In genomic region chr17:50423553-50424159, GRCh38 we compare ENCODE assay signal across 8 cellular contexts. TPM values are rescaled to one million over a fixed set of nuclear protein-coding genes. Genes with fewer than 3 reads are reported as not detected.
DNase-seq lines count a peak whose midpoint lies in the region; ATAC-seq, FAIRE-seq and TF ChIP-seq lines count a peak whose summit lies in the region.

No MANE protein-coding gene starts in this region.

- H3K4me1 ChIP-seq in SJCRH30 (peaks cover 8% of the 10 kb centered on the region; the same call in 1 of the 2 replicates), keratinocyte (ENCODE audit: control insufficient read depth, extremely low read depth, insufficient read depth, low read length) (peaks cover 54% of the 10 kb centered on the region), H9 (ENCODE audit: insufficient read depth, low read length) (no peaks in the 10 kb centered on the region; the same call in 1 of the 2 replicates)

- H3K79me1 ChIP-seq in H9 (ENCODE audit: insufficient read depth, low read depth, low read length, poor library complexity, severe bottlenecking), result no peaks in the 10 kb centered on the region

- H3K27ac Mint-ChIP-seq in activated CD4-positive, alpha-beta memory T cell treated with anti-CD3 and anti-CD28 coated beads, Interleukin-2, amount 10 ng/mL, durations not matched to agents 7 days and 5 days, result no peak overlapping the region
- no peak overlapping the region for H3K27ac Mint-ChIP-seq in H9

- H2AFZ ChIP-seq in keratinocyte (ENCODE audit: control insufficient read depth, low read length) (no peak overlapping the region), H9 (ENCODE audit: low read length) (no peak overlapping the region)

- H3K4me3 ChIP-seq in AG04449 (ENCODE audit: low read depth, low read length), result no peak overlapping the region
- no peak overlapping the region for H3K4me3 ChIP-seq in SJCRH30
- H3K4me3 ChIP-seq in keratinocyte (ENCODE audit: control insufficient read depth in 2 of 3, extremely low read depth in 1 of 3, insufficient read depth in 2 of 3, low read depth in 1 of 3, low read length in 3 of 3), result peak overlapping the region in 1 of 3 experiments; percentile 26

- H3K36me3 ChIP-seq in SJCRH30, result no peaks in the 10 kb centered on the region
- H3K36me3 ChIP-seq in keratinocyte (ENCODE audit: control insufficient read depth in 2 of 2, extremely low read depth in 1 of 2, insufficient read depth in 2 of 2, low read length in 2 of 2), result no peaks in the 10 kb centered on the region

- H3K56ac ChIP-seq in H9 (ENCODE audit: insufficient read length, low read depth, low read length), result no peak overlapping the region

- no CpG with 5 or more reads among the region's 6 CpGs for WGBS in H9 (ENCODE audit: extremely low coverage, insufficient read length, low lambda C conversion rate)

- H3K36me3 Mint-ChIP-seq in activated CD4-positive, alpha-beta memory T cell treated with anti-CD3 and anti-CD28 coated beads, Interleukin-2, amount 10 ng/mL, durations not matched to agents 7 days and 5 days (ENCODE audit: low read depth), result no peaks in the 10 kb centered on the region
- peaks cover 2 to 13% (median 4%) of the 10 kb centered on the region in 3 experiments for H3K36me3 Mint-ChIP-seq in H9 (ENCODE audit: insufficient read depth in 1 of 3, low read depth in 3 of 3)

- FAIRE-seq in keratinocyte (lab: Jason Lieb, UNC), result peak; percentile 83

- H3K27me3 Mint-ChIP-seq in activated CD4-positive, alpha-beta memory T cell treated with anti-CD3 and anti-CD28 coated beads, Interleukin-2, amount 10 ng/mL, durations not matched to agents 7 days and 5 days, result no peaks in the 10 kb centered on the region
- H3K27me3 Mint-ChIP-seq in H9 (ENCODE audit: low read depth), result peaks cover 26% of the 10 kb centered on the region

- H2BK15ac ChIP-seq in H9 (ENCODE audit: low read depth, low read length), result no peak overlapping the region

- CTCF ChIA-PET in AG04449 (lab: Yijun Ruan, JAX), result interaction anchor here (6.9 kb wide), 1 partner anchor 27 kb away, joined by 51 read pairs; the partner anchor contains the start of gene LRRC59
- CTCF ChIA-PET in activated CD4-positive, alpha-beta memory T cell treated with anti-CD3 and anti-CD28 coated beads, Interleukin-2, amount 10 ng/mL, durations not matched to agents 7 days and 5 days (lab: Charles Lee), result no interaction called here

- H3K23ac ChIP-seq in H9 (ENCODE audit: insufficient read length, low read depth, low read length), result no peak overlapping the region

- H3K27me3 ChIP-seq in SJCRH30 (no peaks in the 10 kb centered on the region), keratinocyte (ENCODE audit: control insufficient read depth, extremely low read depth, insufficient read depth, low read length) (no peaks in the 10 kb centered on the region), H9 (ENCODE audit: insufficient read depth, low read length) (no peaks in the 10 kb centered on the region; the same call in 1 of the 2 replicates)

- H3K27ac ChIP-seq in SJCRH30, result no peak overlapping the region
- peak overlapping the region; percentile 32 for H3K27ac ChIP-seq in keratinocyte (ENCODE audit: control insufficient read depth, insufficient read depth, low read length)
- no peak overlapping the region for H3K27ac ChIP-seq in H9 (ENCODE audit: insufficient read length, low read depth, low read length)

- no peak overlapping the region for H3T11ph ChIP-seq in H9 (ENCODE audit: low read length)

- no peak overlapping the region for H2BK20ac ChIP-seq in H9 (ENCODE audit: low read depth, low read length, poor library complexity, severe bottlenecking)

- POLR2A ChIA-PET in AG04449 (lab: Yijun Ruan, JAX), result no interaction called here
- POLR2A ChIA-PET in activated CD4-positive, alpha-beta memory T cell treated with anti-CD3 and anti-CD28 coated beads, Interleukin-2, amount 10 ng/mL, durations not matched to agents 7 days and 5 days (lab: Charles Lee), result no interaction called here

- dilution Hi-C loops in keratinocyte (cut with MboI; ENCODE audit: extremely low pct_ligation_motif_present, low sequenced_read_pairs), result no loop called here

- TF ChIP-seq CTCF in AG04449 (IDR thresholded peaks at IDR 0.05; ENCODE audit: insufficient read depth, low read length, missing control alignments) (no peak), keratinocyte (optimal IDR thresholded peaks at IDR 0.05 in 1 of 3, IDR thresholded peaks at IDR 0.05 in 1 of 3, conservative IDR thresholded peaks at IDR 0.05 in 1 of 3; ENCODE audit: extremely low read depth in 1 of 3, insufficient read depth in 2 of 3, low read length in 3 of 3) (no peak), H9 (conservative IDR thresholded peaks at IDR 0.05) (no peak)

- no peak overlapping the region for H2AK5ac ChIP-seq in H9 (ENCODE audit: insufficient read length, low read length)

- peaks cover 42% of the 10 kb centered on the region for H3K4me1 Mint-ChIP-seq in activated CD4-positive, alpha-beta memory T cell treated with anti-CD3 and anti-CD28 coated beads, Interleukin-2, amount 10 ng/mL, durations not matched to agents 7 days and 5 days
- peaks cover 16 to 20% of the 10 kb centered on the region in 2 experiments for H3K4me1 Mint-ChIP-seq in H9

- no peaks in the 10 kb centered on the region for H3K9me1 ChIP-seq in keratinocyte (ENCODE audit: control insufficient read depth, extremely low read depth, insufficient read depth, low read length)

- H3K4me2 ChIP-seq in keratinocyte (ENCODE audit: control insufficient read depth, extremely low read depth, insufficient read depth, low read depth, low read length) (peak overlapping the region; percentile 57), H9 (ENCODE audit: insufficient read depth, insufficient read length, low read length) (no peak overlapping the region)

- peak; percentile 83 for DNase-seq in AG04449 (ENCODE audit: low read depth, low spot score)
- DNase-seq in HCEC 1CT, result peak; percentile 98
- peak; percentile 20 to 25 for DNase-seq in SJCRH30
- peak; percentile 69 for DNase-seq in keratinocyte (ENCODE audit: low read depth, low spot score)
- no peak for DNase-seq in activated CD4-positive, alpha-beta memory T cell treated with anti-CD3 and anti-CD28 coated beads, Interleukin-2, amount 10 ng/mL, durations not matched to agents 7 days and 5 days
- no peak for DNase-seq in T-helper 1 cell
- DNase-seq in H9, result no peak

- no peak overlapping the region for H3K4me3 Mint-ChIP-seq in activated CD4-positive, alpha-beta memory T cell treated with anti-CD3 and anti-CD28 coated beads, Interleukin-2, amount 10 ng/mL, durations not matched to agents 7 days and 5 days
- H3K4me3 Mint-ChIP-seq in H9, result no peak overlapping the region

- ATAC-seq in GM21529 (IDR thresholded peaks at IDR 0.05; ENCODE audit: unreplicated experiment), result no peak

- H4K91ac ChIP-seq in H9 (ENCODE audit: insufficient read length, low read depth, low read length), result no peak overlapping the region

- no peak overlapping the region for H4K5ac ChIP-seq in H9 (ENCODE audit: insufficient read length, low read depth, low read length)

- H3K23me2 ChIP-seq in H9 (ENCODE audit: insufficient read length, low read depth, low read length, poor library complexity, severe bottlenecking), result peaks cover 12% of the 10 kb centered on the region

- H3K9me3 ChIP-seq in SJCRH30 (replicated peaks), result no peaks in the 10 kb centered on the region
- no peaks in the 10 kb centered on the region for H3K9me3 ChIP-seq in keratinocyte (ENCODE audit: control insufficient read depth, low read depth, low read length)
- H3K9me3 ChIP-seq in H9 (ENCODE audit: control insufficient read depth, low read depth, low read length), result no peaks in the 10 kb centered on the region

- H2BK5ac ChIP-seq in H9 (ENCODE audit: insufficient read length, low read length), result no peak overlapping the region

- H3K18ac ChIP-seq in H9 (ENCODE audit: insufficient read length, low read depth, low read length), result no peak overlapping the region

- H3K14ac ChIP-seq in H9 (ENCODE audit: insufficient read depth, low read length), result no peak overlapping the region

- peaks cover 17% of the 10 kb centered on the region for H3K79me2 ChIP-seq in keratinocyte (ENCODE audit: control insufficient read depth, insufficient read depth, low read length)
- no peaks in the 10 kb centered on the region for H3K79me2 ChIP-seq in H9 (ENCODE audit: insufficient read depth, low read length)

- H3K9me3 Mint-ChIP-seq in activated CD4-positive, alpha-beta memory T cell treated with anti-CD3 and anti-CD28 coated beads, Interleukin-2, amount 10 ng/mL, durations not matched to agents 7 days and 5 days, result no peaks in the 10 kb centered on the region
- peaks cover 16 to 18% of the 10 kb centered on the region in 2 experiments for H3K9me3 Mint-ChIP-seq in H9

- H2BK120ac ChIP-seq in H9 (ENCODE audit: low read depth, low read length, poor library complexity, severe bottlenecking), result no peak overlapping the region

- H3K9ac ChIP-seq in keratinocyte (ENCODE audit: control insufficient read depth, extremely low read depth, insufficient read depth, low read length) (no peak overlapping the region), H9 (ENCODE audit: extremely low read depth, insufficient read length, low read length) (no peak overlapping the region)

- H4K8ac ChIP-seq in H9 (replicated peaks; ENCODE audit: insufficient read length, low read depth, low read length), result no peak overlapping the region

- no peak overlapping the region for H2BK12ac ChIP-seq in H9 (ENCODE audit: insufficient read length, low read depth, low read length)

- no peak overlapping the region for H3K4ac ChIP-seq in H9 (ENCODE audit: low read depth, low read length)

- no peaks in the 10 kb centered on the region for H4K20me1 ChIP-seq in keratinocyte (ENCODE audit: control insufficient read depth, extremely low read depth, insufficient read depth, low read length)
- no peaks in the 10 kb centered on the region for H4K20me1 ChIP-seq in H9 (ENCODE audit: control insufficient read depth, insufficient read depth, insufficient read length)

RNA-seq across cellular contexts. Expression of gene ACSF2, which starts 2.4 kb away (rescaled TPM):
- total RNA-seq in SJCRH30 (2014; rRNA removed; shearing (Covaris generic)), result 6.3 and 6.7 TPM in 2 replicates
- 57.6 to 102 TPM (median 71.9 TPM) in 3 replicates for polyA plus RNA-seq in keratinocyte
- polyA plus RNA-seq in keratinocyte (2011; ENCODE audit: low read depth), result 101 TPM
- 44.9 and 50.9 TPM in 2 replicates for polyA plus RNA-seq in keratinocyte (2011; cell fraction: cytosol; rRNA removed)
- polyA plus RNA-seq in keratinocyte (2011; cell fraction: nucleus; rRNA removed), result 241 and 303 TPM in 2 replicates
- polyA plus RNA-seq in keratinocyte (2012; ENCODE audit: low replicate concordance), result 46.5 and 47.5 TPM in 2 replicates
- 92.0 to 164 TPM (median 110 TPM) in 3 replicates for polyA minus RNA-seq in keratinocyte
- 35.7 TPM for polyA minus RNA-seq in keratinocyte (2011; cell fraction: cytosol; rRNA and poly(A)+ RNA removed)
- 93.2 and 125 TPM in 2 replicates for polyA minus RNA-seq in keratinocyte (2011; cell fraction: nucleus; rRNA and poly(A)+ RNA removed)
- total RNA-seq in activated CD4-positive, alpha-beta memory T cell treated with anti-CD3 and anti-CD28 coated beads, Interleukin-2, amount 10 ng/mL, durations not matched to agents 7 days and 5 days, result 10 to 100 TPM; 28.7 to 30.7 TPM
- 12.2 TPM in 2 replicates for total RNA-seq in H9 (2021)

RNA-seq across cellular contexts. Expression of gene LRRC59, which starts 26.3 kb away (rescaled TPM):
- 89.4 and 89.5 TPM in 2 replicates for total RNA-seq in SJCRH30 (2014; rRNA removed; shearing (Covaris generic))
- polyA plus RNA-seq in keratinocyte, result 90.4 to 162 TPM (median 152 TPM) in 3 replicates
- polyA plus RNA-seq in keratinocyte (2011; ENCODE audit: low read depth), result 25.2 TPM
- polyA plus RNA-seq in keratinocyte (2011; cell fraction: cytosol; rRNA removed), result 134 and 193 TPM in 2 replicates
- 99.4 and 102 TPM in 2 replicates for polyA plus RNA-seq in keratinocyte (2011; cell fraction: nucleus; rRNA removed)
- polyA plus RNA-seq in keratinocyte (2012; ENCODE audit: low replicate concordance), result 52.5 and 197 TPM in 2 replicates
- 122 to 199 TPM (median 164 TPM) in 3 replicates for polyA minus RNA-seq in keratinocyte
- 102 TPM for polyA minus RNA-seq in keratinocyte (2011; cell fraction: cytosol; rRNA and poly(A)+ RNA removed)
- 38.3 and 62.2 TPM in 2 replicates for polyA minus RNA-seq in keratinocyte (2011; cell fraction: nucleus; rRNA and poly(A)+ RNA removed)
- total RNA-seq in activated CD4-positive, alpha-beta memory T cell treated with anti-CD3 and anti-CD28 coated beads, Interleukin-2, amount 10 ng/mL, durations not matched to agents 7 days and 5 days, result 10 to 100 TPM; 67.1 to 68.9 TPM
- total RNA-seq in H9 (2021), result 105 and 106 TPM in 2 replicates

RNA-seq across cellular contexts. Expression of gene CHAD, which starts 45.0 kb away (rescaled TPM):
- total RNA-seq in SJCRH30 (2014; rRNA removed; shearing (Covaris generic)), result not detected in 2 replicates
- not detected in 3 replicates for polyA plus RNA-seq in keratinocyte
- polyA plus RNA-seq in keratinocyte (2011; ENCODE audit: low read depth), result not detected
- polyA plus RNA-seq in keratinocyte (2011; cell fraction: cytosol; rRNA removed), result not detected in 2 replicates
- not detected in 2 replicates for polyA plus RNA-seq in keratinocyte (2011; cell fraction: nucleus; rRNA removed)
- 0.48 and 0.80 TPM in 2 replicates for polyA plus RNA-seq in keratinocyte (2012; ENCODE audit: low replicate concordance)
- not detected in 3 replicates for polyA minus RNA-seq in keratinocyte
- polyA minus RNA-seq in keratinocyte (2011; cell fraction: cytosol; rRNA and poly(A)+ RNA removed), result not detected
- not detected in 2 replicates for polyA minus RNA-seq in keratinocyte (2011; cell fraction: nucleus; rRNA and poly(A)+ RNA removed)
- not detected for total RNA-seq in activated CD4-positive, alpha-beta memory T cell treated with anti-CD3 and anti-CD28 coated beads, Interleukin-2, amount 10 ng/mL, durations not matched to agents 7 days and 5 days
- 0.46 and 0.57 TPM in 2 replicates for total RNA-seq in H9 (2021)

RNA-seq across cellular contexts. Expression of gene EME1, which starts 50.6 kb away (rescaled TPM):
- total RNA-seq in SJCRH30 (2014; rRNA removed; shearing (Covaris generic)), result 18.4 and 20.8 TPM in 2 replicates
- polyA plus RNA-seq in keratinocyte, result 1.6 to 5.6 TPM (median 4.7 TPM) in 3 replicates
- polyA plus RNA-seq in keratinocyte (2011; ENCODE audit: low read depth), result not detected
- 1.1 and 1.2 TPM in 2 replicates for polyA plus RNA-seq in keratinocyte (2011; cell fraction: cytosol; rRNA removed)
- polyA plus RNA-seq in keratinocyte (2011; cell fraction: nucleus; rRNA removed), result 7.0 and 7.7 TPM in 2 replicates
- polyA plus RNA-seq in keratinocyte (2012; ENCODE audit: low replicate concordance), result 0.31 and 3.6 TPM in 2 replicates
- polyA minus RNA-seq in keratinocyte, result 1.1 to 4.0 TPM (median 1.4 TPM) in 3 replicates
- polyA minus RNA-seq in keratinocyte (2011; cell fraction: cytosol; rRNA and poly(A)+ RNA removed), result not detected
- polyA minus RNA-seq in keratinocyte (2011; cell fraction: nucleus; rRNA and poly(A)+ RNA removed), result 0.32 and 3.1 TPM in 2 replicates
- 10 to 100 TPM; 25.1 to 26.1 TPM for total RNA-seq in activated CD4-positive, alpha-beta memory T cell treated with anti-CD3 and anti-CD28 coated beads, Interleukin-2, amount 10 ng/mL, durations not matched to agents 7 days and 5 days
- total RNA-seq in H9 (2021), result 15.1 and 16.5 TPM in 2 replicates

RNA-seq across cellular contexts. Expression of gene MRPL27, which starts 50.7 kb away (rescaled TPM):
- total RNA-seq in SJCRH30 (2014; rRNA removed; shearing (Covaris generic)), result 43.8 and 44.4 TPM in 2 replicates
- 106 to 130 TPM (median 123 TPM) in 3 replicates for polyA plus RNA-seq in keratinocyte
- 48.6 TPM for polyA plus RNA-seq in keratinocyte (2011; ENCODE audit: low read depth)
- polyA plus RNA-seq in keratinocyte (2011; cell fraction: cytosol; rRNA removed), result 97.2 and 104 TPM in 2 replicates
- 77.6 and 82.3 TPM in 2 replicates for polyA plus RNA-seq in keratinocyte (2011; cell fraction: nucleus; rRNA removed)
- 84.6 and 121 TPM in 2 replicates for polyA plus RNA-seq in keratinocyte (2012; ENCODE audit: low replicate concordance)
- polyA minus RNA-seq in keratinocyte, result 41.0 to 62.1 TPM (median 43.0 TPM) in 3 replicates
- 28.8 TPM for polyA minus RNA-seq in keratinocyte (2011; cell fraction: cytosol; rRNA and poly(A)+ RNA removed)
- polyA minus RNA-seq in keratinocyte (2011; cell fraction: nucleus; rRNA and poly(A)+ RNA removed), result 11.7 and 11.8 TPM in 2 replicates
- total RNA-seq in activated CD4-positive, alpha-beta memory T cell treated with anti-CD3 and anti-CD28 coated beads, Interleukin-2, amount 10 ng/mL, durations not matched to agents 7 days and 5 days, result 10 to 100 TPM; 56.5 to 57.5 TPM
- total RNA-seq in H9 (2021), result 85.9 and 91.8 TPM in 2 replicates

Comparison
In these comparisons a context has a peak if more than half of its experiments do, and no peak if none do; other contexts are left out.
1. DNase-seq: peak in AG04449 (single experiment), HCEC 1CT (single experiment), SJCRH30 (2 of 2) and keratinocyte (single experiment); none in activated CD4-positive, alpha-beta memory T cell treated with anti-CD3 and anti-CD28 coated beads, Interleukin-2, amount 10 ng/mL, durations not matched to agents 7 days and 5 days (single experiment), T-helper 1 cell (0 of 5) and H9 (single experiment).